Comparison of ENCODE assay signal across 9 cellular contexts in genomic region chrX:20116087-20116574, GRCh38. TPM values are rescaled to one million over a fixed set of nuclear protein-coding genes. Genes with fewer than 3 reads are reported as not detected.
DNase-seq lines count a peak whose midpoint lies in the region; ATAC-seq lines count a peak whose summit lies in the region.
"Had no signal": no experiment of that assay in that cellular context is flagged by ENCODE, and none has a peak within 500 bp of the region (broad histone marks: within the 10 kb centered on the region; RNA-seq: fewer than 3 reads in every experiment).

No MANE protein-coding gene starts in this region.

- no peaks in the 10 kb centered on the region for H3K9me3 Mint-ChIP-seq in activated CD4-positive, alpha-beta T cell treated with anti-CD3 and anti-CD28 coated beads, Interleukin-2, amount 10 ng/mL, durations not matched to agents 7 days and 5 days

- peak overlapping the region; percentile 57 for H3K4me3 Mint-ChIP-seq in T-helper 17 cell
- no peak overlapping the region for H3K4me3 Mint-ChIP-seq in activated CD4-positive, alpha-beta T cell treated with anti-CD3 and anti-CD28 coated beads, Interleukin-2, amount 10 ng/mL, durations not matched to agents 7 days and 5 days

- H3K27ac Mint-ChIP-seq in T-helper 17 cell, result no peak overlapping the region
- no peak overlapping the region for H3K27ac Mint-ChIP-seq in activated CD4-positive, alpha-beta T cell treated with anti-CD3 and anti-CD28 coated beads, Interleukin-2, amount 10 ng/mL, durations not matched to agents 7 days and 5 days

- POLR2A ChIA-PET in activated CD4-positive, alpha-beta T cell treated with anti-CD3 and anti-CD28 coated beads, Interleukin-2, amount 10 ng/mL, durations not matched to agents 7 days and 5 days (lab: Charles Lee), result no interaction called here

- DNase-seq in NCI-H146 (lab: John Stamatoyannopoulos, UW) (peak; percentile 63), NCI-H146 treated with DMSO at 0.1 percent for 48 hours (lab: John Stamatoyannopoulos, UW; ENCODE audit: unreplicated experiment) (no peak), T-helper 17 cell (no peak)
- no peak for DNase-seq in activated CD4-positive, alpha-beta T cell treated with anti-CD3 and anti-CD28 coated beads, Interleukin-2, amount 10 ng/mL, durations not matched to agents 7 days and 5 days
- DNase-seq: NK-92 treated with Interleukin-12 subunit alpha and Interleukin-12 subunit beta, amount 100 ng/mL, for 24 hours had no signal

- H3K27ac ChIP-seq in skin epidermis, result no peak overlapping the region

- H3K36me3 Mint-ChIP-seq in T-helper 17 cell (ENCODE audit: low read depth), result no peaks in the 10 kb centered on the region
- no peaks in the 10 kb centered on the region for H3K36me3 Mint-ChIP-seq in activated CD4-positive, alpha-beta T cell treated with anti-CD3 and anti-CD28 coated beads, Interleukin-2, amount 10 ng/mL, durations not matched to agents 7 days and 5 days (ENCODE audit: low read depth)

- H3K4me3 ChIP-seq in iPS-11a (ENCODE audit: low read depth, low read length), result peak overlapping the region; percentile 20
- H3K4me3 ChIP-seq in skin epidermis, result peak overlapping the region in 5 of 7 experiments; percentile 13 to 35 (median 19)

- peaks cover 2% of the 10 kb centered on the region for H3K4me1 Mint-ChIP-seq in T-helper 17 cell
- peaks cover 13% of the 10 kb centered on the region for H3K4me1 Mint-ChIP-seq in activated CD4-positive, alpha-beta T cell treated with anti-CD3 and anti-CD28 coated beads, Interleukin-2, amount 10 ng/mL, durations not matched to agents 7 days and 5 days

- ATAC-seq in T-helper 17 cell (no peak), HG02970 (IDR thresholded peaks at IDR 0.05; ENCODE audit: low FRiP score, unreplicated experiment) (no peak), HG02852 (IDR thresholded peaks at IDR 0.05; ENCODE audit: unreplicated experiment) (no peak)

- H3K27me3 Mint-ChIP-seq in T-helper 17 cell, result peaks cover 28% of the 10 kb centered on the region
- H3K27me3 Mint-ChIP-seq in activated CD4-positive, alpha-beta T cell treated with anti-CD3 and anti-CD28 coated beads, Interleukin-2, amount 10 ng/mL, durations not matched to agents 7 days and 5 days, result peaks cover 17% of the 10 kb centered on the region

- CTCF ChIA-PET in activated CD4-positive, alpha-beta T cell treated with anti-CD3 and anti-CD28 coated beads, Interleukin-2, amount 10 ng/mL, durations not matched to agents 7 days and 5 days (lab: Charles Lee), result no interaction called here

- no peaks in the 10 kb centered on the region for H3K9me3 ChIP-seq in T-helper 17 cell (ENCODE audit: control insufficient read depth, low read length, poor library complexity, severe bottlenecking)

RNA-seq across cellular contexts. Expression of gene MAP7D2, which starts 0.6 kb away (rescaled TPM):
- total RNA-seq in T-helper 17 cell, result under 1 TPM in 1 of 2 donors, not detected in 1; 0.08 TPM
- total RNA-seq in activated CD4-positive, alpha-beta T cell treated with anti-CD3 and anti-CD28 coated beads, Interleukin-2, amount 10 ng/mL, durations not matched to agents 7 days and 5 days, result under 1 TPM; 0.12 to 0.21 TPM

RNA-seq across cellular contexts. Expression of gene EIF1AX, which starts 25.5 kb away (rescaled TPM):
- total RNA-seq in T-helper 17 cell, result 10 to 100 TPM; 34.3 to 36.5 TPM
- 10 to 100 TPM; 54.1 to 59.3 TPM for total RNA-seq in activated CD4-positive, alpha-beta T cell treated with anti-CD3 and anti-CD28 coated beads, Interleukin-2, amount 10 ng/mL, durations not matched to agents 7 days and 5 days
